ENCODE assay signal across 8 cellular contexts in the genomic region with DNA sequence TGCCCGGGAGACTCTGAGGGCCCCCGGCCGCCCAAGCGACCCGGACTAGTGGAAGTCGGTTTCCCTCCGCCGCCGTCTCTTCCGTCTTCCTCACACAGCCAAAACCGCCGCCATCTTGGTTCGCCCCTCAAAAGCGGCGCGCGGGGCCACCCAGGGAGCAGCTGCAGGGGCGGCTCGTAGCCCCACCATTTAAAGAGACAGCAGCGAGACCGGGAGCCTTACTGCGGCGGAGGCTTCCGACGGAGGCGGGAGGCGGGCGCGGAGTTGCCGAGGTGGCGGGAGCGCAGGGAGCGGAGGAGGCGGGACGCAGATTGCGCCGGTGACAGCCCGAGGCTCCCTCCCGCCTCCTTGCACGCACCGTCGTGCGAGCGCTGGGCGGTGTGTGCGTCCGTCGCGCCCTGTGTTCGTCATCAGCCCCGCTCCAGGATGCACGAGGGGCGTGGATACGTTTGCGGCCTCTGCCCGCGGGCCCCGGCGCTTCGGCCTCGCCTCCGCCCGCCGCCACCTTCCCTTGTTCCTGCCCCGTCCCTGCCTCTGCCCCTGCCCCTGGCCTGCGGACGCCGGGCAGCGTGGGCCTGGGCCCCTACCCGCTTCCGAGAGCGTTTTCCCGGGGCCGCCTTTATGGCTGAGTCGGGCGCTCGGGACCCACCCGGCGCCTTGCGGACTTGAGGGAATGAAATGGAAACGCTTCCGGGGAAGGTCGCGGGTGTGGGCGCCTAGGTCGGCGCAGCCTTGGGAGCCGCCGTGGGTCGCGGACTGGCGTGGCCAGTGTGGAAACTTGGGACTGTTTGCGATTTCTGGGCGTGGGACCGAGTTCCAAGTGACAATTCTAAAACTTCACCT. TPM values are rescaled to one million over a fixed set of nuclear protein-coding genes. Genes with fewer than 3 reads are reported as not detected.
DNase-seq lines count a peak whose midpoint lies in the region; ATAC-seq and TF ChIP-seq lines count a peak whose summit lies in the region.

A gene (minus strand): TSS at position 140 of the 843 bp plus-strand sequence. CDS start 663 bp downstream, outside the sequence.

- TF ChIP-seq POLR2A in lower leg skin (IDR thresholded peaks at IDR 0.05), result peak in 1 of 2 donors; percentile 72

- H3K4me3 Mint-ChIP-seq in activated CD4-positive, alpha-beta memory T cell treated with anti-CD3 and anti-CD28 coated beads for 36 hours, result peak within 1 kb of the TSS; percentile 94

- CTCF ChIA-PET in activated CD4-positive, alpha-beta memory T cell treated with anti-CD3 and anti-CD28 coated beads for 36 hours (lab: Charles Lee), result interaction anchor here (0.7 to 2.9 kb wide), 2 partner anchors 187 to 487 kb away, joined by 3 to 10 read pairs; no protein-coding TSS in a partner anchor

- H3K4me1 Mint-ChIP-seq in activated CD4-positive, alpha-beta memory T cell treated with anti-CD3 and anti-CD28 coated beads for 36 hours (ENCODE audit: low read depth), result peaks cover 21% of the 10 kb centered on the region

- intact Hi-C loops in activated CD4-positive, alpha-beta memory T cell treated with anti-CD3 and anti-CD28 coated beads for 36 hours (cut with micrococcal nuclease), result loop anchor here (1.0 to 10.0 kb wide), 7 partner anchors 16 to 611 kb away; a partner anchor contains a TSS
- intact Hi-C loops in dorsolateral prefrontal cortex (cut with DNase I) (loop anchor here (2.0 to 10.0 kb wide), 3 partner anchors 404 to 530 kb away; a partner anchor contains a TSS), lower leg skin (cut with DNase I; ENCODE audit: low total_unique reads) (no loop called here)

- TF ChIP-seq CTCF in dorsolateral prefrontal cortex (IDR thresholded peaks at IDR 0.05 in 54 of 56, conservative IDR thresholded peaks at IDR 0.05 in 2 of 56; ENCODE audit: low read depth in 1 of 56, partially characterized antibody in 56 of 56), result peak in 25 of 56 donors; percentile 2 to 45 (median 17)
- no peak for TF ChIP-seq CTCF in lower leg skin (IDR thresholded peaks at IDR 0.05)

- POLR2A ChIA-PET in activated CD4-positive, alpha-beta memory T cell treated with anti-CD3 and anti-CD28 coated beads for 36 hours (lab: Charles Lee), result interaction anchor here (0.6 to 2.2 kb wide), 9 partner anchors 9 to 611 kb away, joined by 3 to 10 read pairs (median 4); a partner anchor contains a TSS

- ATAC-seq in GM19438 (IDR thresholded peaks at IDR 0.05; ENCODE audit: low read depth, unreplicated experiment) (peak; percentile 76), HG03575 (IDR thresholded peaks at IDR 0.05; ENCODE audit: extremely low read depth, insufficient number of reproducible peaks, low FRiP score, unreplicated experiment) (peak; percentile 58)

- peak within 1 kb of the TSS; percentile 95 for H3K27ac Mint-ChIP-seq in activated CD4-positive, alpha-beta memory T cell treated with anti-CD3 and anti-CD28 coated beads for 36 hours

- 0 to 1% methylated on average over 21 to 80 of the region's 95 CpGs for WGBS in lower leg skin, 2 donors

- H3K27ac ChIP-seq in dorsolateral prefrontal cortex, result peak within 1 kb of the TSS; percentile 92 to 100 (median 99)

- peaks cover 30% of the 10 kb centered on the region for H3K36me3 Mint-ChIP-seq in activated CD4-positive, alpha-beta memory T cell treated with anti-CD3 and anti-CD28 coated beads for 36 hours

- H3K27me3 Mint-ChIP-seq in activated CD4-positive, alpha-beta memory T cell treated with anti-CD3 and anti-CD28 coated beads for 36 hours, result no peaks in the 10 kb centered on the region

- H3K9me3 Mint-ChIP-seq in activated CD4-positive, alpha-beta memory T cell treated with anti-CD3 and anti-CD28 coated beads for 36 hours, result no peaks in the 10 kb centered on the region

- no peaks in the 10 kb centered on the region for H3K27me3 ChIP-seq in dorsolateral prefrontal cortex

- H3K4me3 ChIP-seq in dorsolateral prefrontal cortex, result peak within 1 kb of the TSS; percentile 71 to 99 (median 91)
- peak within 1 kb of the TSS; percentile 96 for H3K4me3 ChIP-seq in lower leg skin (ENCODE audit: low read depth, poor library complexity, severe bottlenecking)

- DNase-seq in CD1c-positive myeloid dendritic cell (ENCODE audit: extremely low spot score) (peak; percentile 98), NCI-H82 treated with DMSO at 0.1 percent for 48 hours (lab: John Stamatoyannopoulos, UW; ENCODE audit: unreplicated experiment) (peak; percentile 75), dorsolateral prefrontal cortex (peak; percentile 84 to 96 (median 93)), lower leg skin (ENCODE audit: low spot score in 2 of 2) (peak; percentile 90 to 98)
- peak; percentile 96 for DNase-seq in activated CD4-positive, alpha-beta memory T cell treated with anti-CD3 and anti-CD28 coated beads for 36 hours
- peak; percentile 91 to 93 for DNase-seq in stimulated activated CD4-positive, alpha-beta T cell treated with anti-CD3 and anti-CD28 coated beads, Interleukin-4, amount 100 ng/mL, for 48 hours (ENCODE audit: low read depth in 2 of 2)

RNA-seq across cellular contexts. Expression of the gene that starts here (rescaled TPM):
- 10 to 100 TPM; 92.4 to 96.4 TPM for total RNA-seq in activated CD4-positive, alpha-beta memory T cell treated with anti-CD3 and anti-CD28 coated beads for 36 hours
- total RNA-seq in dorsolateral prefrontal cortex (100 to 1,000 TPM in 1 of 120 experiments, 10 to 100 TPM in 119; 47.0 to 113 (median 64.2) TPM), lower leg skin (100 to 1,000 TPM in 1 of 4 donors, 10 to 100 TPM in 3; 86.5 to 115 (median 88.9) TPM)

Comparison
In these comparisons a context has a peak if more than half of its experiments do, and no peak if none do; other contexts are left out.
1. Peak in every context shown above with its lines: DNase-seq, ATAC-seq, H3K4me3 ChIP-seq and H3K27ac ChIP-seq.